Comparison of ENCODE assay signal across 22 cellular contexts in genomic region chr16:62794724-62795123, GRCh38.
DNase-seq lines count a peak whose midpoint lies in the region; ATAC-seq, FAIRE-seq and TF ChIP-seq lines count a peak whose summit lies in the region.
"Had no signal": no experiment of that assay in that cellular context is flagged by ENCODE, and none has a peak within 500 bp of the region (broad histone marks: within the 10 kb centered on the region; RNA-seq: fewer than 3 reads in every experiment).

No MANE protein-coding gene starts in this region.

- H2AK5ac ChIP-seq in IMR-90 (ENCODE audit: low read depth, low read length), result no peak overlapping the region
- no peak overlapping the region for H2AK5ac ChIP-seq in H1 (ENCODE audit: low read depth, low read length)

- no peak overlapping the region for H3K4me2 ChIP-seq in A549
- H3K4me2 ChIP-seq in IMR-90 (ENCODE audit: low read depth, low read length), result no peak overlapping the region
- no peak overlapping the region for H3K4me2 ChIP-seq in H1 (ENCODE audit: insufficient read depth in 1 of 2, low read depth in 2 of 2, low read length in 2 of 2)
- H3K4me2 ChIP-seq: BLaER1 treated with 17β-estradiol and CSF1 and Interleukin-3, amounts not matched to agents 10 nM and 100 nM had no signal

- no peak for TF ChIP-seq CTCF in A549 (IDR thresholded peaks at IDR 0.05)
- no peak for TF ChIP-seq CTCF in IMR-90 (conservative IDR thresholded peaks at IDR 0.05; ENCODE audit: low read depth, low read length)
- TF ChIP-seq CTCF in H1 (IDR thresholded peaks at IDR 0.05; ENCODE audit: control extremely low read depth in 1 of 3, insufficient read depth in 1 of 3, low read depth in 1 of 3, low read length in 3 of 3), result no peak
- TF ChIP-seq CTCF in gastroesophageal sphincter (IDR thresholded peaks at IDR 0.05), result no peak

- CTCF ChIA-PET in A549 (lab: Yijun Ruan, JAX), result no interaction called here
- CTCF ChIA-PET in IMR-90 (lab: Yijun Ruan, JAX), result no interaction called here
- CTCF ChIA-PET in H1 (lab: Charles Lee; ENCODE audit: partially characterized antibody), result interaction anchor here (1.9 kb wide), 1 partner anchor 571 kb away, joined by 5 read pairs; no protein-coding TSS in a partner anchor

- H3K4me3 Mint-ChIP-seq in effector memory CD8-positive, alpha-beta T cell, result no peak overlapping the region
- H3K4me3 Mint-ChIP-seq: B cell; CD4-positive, alpha-beta T cell; CD8-positive, alpha-beta T cell had no signal

- H2AFZ ChIP-seq in IMR-90 (replicated peaks; ENCODE audit: low read length, poor library complexity), result no peak overlapping the region
- H2AFZ ChIP-seq in H1 (ENCODE audit: low read length), result no peak overlapping the region

- no peaks in the 10 kb centered on the region for H3K79me1 ChIP-seq in IMR-90 (ENCODE audit: low read depth in 1 of 2, low read length in 2 of 2)
- no peaks in the 10 kb centered on the region for H3K79me1 ChIP-seq in H1 (ENCODE audit: low read depth, low read length)

- H3K79me2 ChIP-seq in H1 (ENCODE audit: control insufficient read depth in 1 of 2, insufficient read depth in 2 of 2, low read length in 2 of 2), result no peaks in the 10 kb centered on the region

- no peak overlapping the region for H3K27ac Mint-ChIP-seq in effector memory CD8-positive, alpha-beta T cell
- H3K27ac Mint-ChIP-seq: B cell; CD4-positive, alpha-beta T cell; CD8-positive, alpha-beta T cell had no signal

- H3K9me1 ChIP-seq in IMR-90 (ENCODE audit: insufficient read depth, low read length), result no peaks in the 10 kb centered on the region

- H3K4me1 Mint-ChIP-seq in effector memory CD8-positive, alpha-beta T cell (ENCODE audit: low read depth in 2 of 2), result no peaks in the 10 kb centered on the region
- H3K4me1 Mint-ChIP-seq: B cell had no signal

- no peak overlapping the region for H3K23ac ChIP-seq in IMR-90 (ENCODE audit: low read depth, low read length)
- no peak overlapping the region for H3K23ac ChIP-seq in H1 (ENCODE audit: insufficient read length)

- H3K9ac ChIP-seq in IMR-90 (ENCODE audit: low read depth, low read length) (no peak overlapping the region), H1 (replicated peaks in 1 of 4; ENCODE audit: extremely low read depth in 1 of 4, low read depth in 3 of 4, low read length in 3 of 4) (no peak overlapping the region)
- H3K9ac ChIP-seq: BLaER1 treated with 17β-estradiol and CSF1 and Interleukin-3, amounts not matched to agents 10 nM and 100 nM had no signal

- DNase-seq in A549 (ENCODE audit: low read depth in 1 of 2, low spot score in 1 of 2) (no peak), IMR-90 (no peak), H1 (ENCODE audit: low read depth in 1 of 2, low spot score in 2 of 2) (no peak), SK-N-DZ (ENCODE audit: low spot score) (no peak)
- no peak for DNase-seq in effector memory CD8-positive, alpha-beta T cell
- DNase-seq: 8988T; AML-193; Caco-2; Calu3; CD4-positive, alpha-beta T cell; CD8-positive, alpha-beta T cell; DMS79 treated with DMSO at 0.1 percent for 48 hours; GF-D8 had no signal

- in situ Hi-C loops in IMR-90 (cut with MboI; ENCODE audit: low sequenced_read_pairs), result no loop called here

- TF ChIP-seq RAD21 in A549 (conservative IDR thresholded peaks at IDR 0.05 in 1 of 2, IDR thresholded peaks at IDR 0.05 in 1 of 2) (no peak), IMR-90 (IDR thresholded peaks at IDR 0.05; ENCODE audit: low read length) (no peak), H1 (IDR thresholded peaks at IDR 0.05 in 1 of 2, conservative IDR thresholded peaks at IDR 0.05 in 1 of 2; ENCODE audit: low read depth in 2 of 2, low read length in 2 of 2) (no peak)

- H2BK12ac ChIP-seq in H1 (ENCODE audit: low read depth, low read length), result no peak overlapping the region

- no peaks in the 10 kb centered on the region for H3K27me3 Mint-ChIP-seq in effector memory CD8-positive, alpha-beta T cell
- H3K27me3 Mint-ChIP-seq: B cell; CD4-positive, alpha-beta T cell had no signal

- H3K56ac ChIP-seq in IMR-90 (ENCODE audit: extremely low read depth, insufficient read depth, low read length), result no peak overlapping the region
- no peak overlapping the region for H3K56ac ChIP-seq in H1 (replicated peaks; ENCODE audit: insufficient read length, low read depth, low read length)

- H2BK20ac ChIP-seq in IMR-90 (ENCODE audit: low read depth, low read length) (no peak overlapping the region), H1 (ENCODE audit: low read length) (no peak overlapping the region)

- intact Hi-C loops in IMR-90 (cut with micrococcal nuclease), result loop anchor here (5.0 kb wide), 1 partner anchor 1503 kb away; no protein-coding TSS in a partner anchor

- H4K91ac ChIP-seq in IMR-90 (ENCODE audit: insufficient read depth, low read depth, low read length) (no peak overlapping the region), H1 (replicated peaks; ENCODE audit: insufficient read length, low read length) (no peak overlapping the region)

- H3K9me3 ChIP-seq in A549 (no peaks in the 10 kb centered on the region; the same call in 2 of the 3 replicates), IMR-90 (ENCODE audit: control insufficient read depth, insufficient read depth, low read length) (peaks cover 3% of the 10 kb centered on the region; the same call in 1 of the 2 replicates), H1 (ENCODE audit: insufficient read depth in 2 of 2, low read depth in 1 of 2, low read length in 1 of 2) (no peaks in the 10 kb centered on the region), gastroesophageal sphincter (no peaks in the 10 kb centered on the region)
- H3K9me3 ChIP-seq: BLaER1 treated with 17β-estradiol and CSF1 and Interleukin-3, amounts not matched to agents 10 nM and 100 nM; Caco-2 had no signal

- H3K18ac ChIP-seq in IMR-90 (ENCODE audit: low read depth, low read length), result no peak overlapping the region
- H3K18ac ChIP-seq in H1 (ENCODE audit: extremely low read depth, low read length), result no peak overlapping the region

- H3K4me3 ChIP-seq in A549, result no peak overlapping the region
- H3K4me3 ChIP-seq in IMR-90 (ENCODE audit: insufficient read depth, low read depth, low read length), result no peak overlapping the region
- no peak overlapping the region for H3K4me3 ChIP-seq in H1 (ENCODE audit: extremely low read depth in 1 of 4, insufficient read depth in 2 of 4, low read depth in 3 of 4, low read length in 4 of 4)
- H3K4me3 ChIP-seq in gastroesophageal sphincter, result no peak overlapping the region
- H3K4me3 ChIP-seq: BLaER1 treated with 17β-estradiol and CSF1 and Interleukin-3, amounts not matched to agents 10 nM and 100 nM had no signal

- H3K14ac ChIP-seq in IMR-90 (replicated peaks; ENCODE audit: low read depth, low read length), result no peak overlapping the region
- no peak overlapping the region for H3K14ac ChIP-seq in H1 (ENCODE audit: insufficient read length)

- H2BK15ac ChIP-seq in IMR-90 (ENCODE audit: low read depth, low read length) (no peak overlapping the region), H1 (ENCODE audit: low read length) (no peak overlapping the region)

- TF ChIP-seq POLR2A in A549 (IDR thresholded peaks at IDR 0.05; ENCODE audit: low read length) (no peak), IMR-90 (IDR thresholded peaks at IDR 0.05; ENCODE audit: low read depth, low read length) (no peak), H1 (IDR thresholded peaks at IDR 0.05; ENCODE audit: control extremely low read depth in 1 of 2, low read depth in 2 of 2, low read length in 2 of 2) (no peak), gastroesophageal sphincter (IDR thresholded peaks at IDR 0.05) (no peak)

- dilution Hi-C loops in IMR-90 (cut with HindIII; ENCODE audit: low sequenced_read_pairs, unreplicated experiment), result no loop called here

- H3K36me3 ChIP-seq in IMR-90 (ENCODE audit: control insufficient read depth, insufficient read depth, low read length) (no peaks in the 10 kb centered on the region), H1 (ENCODE audit: control insufficient read depth in 2 of 4, insufficient read depth in 4 of 4, low read length in 3 of 4) (no peaks in the 10 kb centered on the region), gastroesophageal sphincter (no peaks in the 10 kb centered on the region)
- H3K36me3 ChIP-seq: BLaER1 treated with 17β-estradiol and CSF1 and Interleukin-3, amounts not matched to agents 10 nM and 100 nM had no signal

- no peaks in the 10 kb centered on the region for H3K36me3 Mint-ChIP-seq in effector memory CD8-positive, alpha-beta T cell (ENCODE audit: insufficient read depth)
- H3K36me3 Mint-ChIP-seq: CD8-positive, alpha-beta T cell had no signal

- H3K4me1 ChIP-seq in A549 (no peaks in the 10 kb centered on the region), IMR-90 (ENCODE audit: control insufficient read depth, insufficient read depth, low read length) (no peaks in the 10 kb centered on the region), H1 (replicated peaks in 1 of 4; ENCODE audit: control insufficient read depth in 3 of 4, insufficient read depth in 4 of 4, low read length in 3 of 4) (no peaks in the 10 kb centered on the region), gastroesophageal sphincter (no peaks in the 10 kb centered on the region)
- H3K4me1 ChIP-seq: BLaER1 treated with 17β-estradiol and CSF1 and Interleukin-3, amounts not matched to agents 10 nM and 100 nM; Caco-2 had no signal

- H3K27ac ChIP-seq in A549, result no peak overlapping the region
- no peak overlapping the region for H3K27ac ChIP-seq in IMR-90 (ENCODE audit: insufficient read depth, low read length)
- H3K27ac ChIP-seq in H1 (ENCODE audit: low read depth, low read length), result no peak overlapping the region
- no peak overlapping the region for H3K27ac ChIP-seq in gastroesophageal sphincter
- H3K27ac ChIP-seq: BLaER1 treated with 17β-estradiol and CSF1 and Interleukin-3, amounts not matched to agents 10 nM and 100 nM; C4-2B had no signal

- H3K4ac ChIP-seq in IMR-90 (ENCODE audit: low read depth, low read length) (no peak overlapping the region), H1 (replicated peaks; ENCODE audit: insufficient read length, low read depth, low read length) (no peak overlapping the region)

- H3K9me3 Mint-ChIP-seq in effector memory CD8-positive, alpha-beta T cell, result peaks cover 15 to 51% of the 10 kb centered on the region in 2 donors

- H4K5ac ChIP-seq in IMR-90 (ENCODE audit: low read depth, low read length), result no peak overlapping the region
- no peak overlapping the region for H4K5ac ChIP-seq in H1 (ENCODE audit: insufficient read length, low read depth, low read length)

- H3K27me3 ChIP-seq in IMR-90 (ENCODE audit: control insufficient read depth, insufficient read depth, low read length), result no peaks in the 10 kb centered on the region
- H3K27me3 ChIP-seq in H1 (replicated peaks in 1 of 4; ENCODE audit: control insufficient read depth in 3 of 4, extremely low read depth in 1 of 4, insufficient read depth in 3 of 4, low read length in 3 of 4), result no peaks in the 10 kb centered on the region
- no peaks in the 10 kb centered on the region for H3K27me3 ChIP-seq in gastroesophageal sphincter
- H3K27me3 ChIP-seq: BLaER1 treated with 17β-estradiol and CSF1 and Interleukin-3, amounts not matched to agents 10 nM and 100 nM had no signal

- H2BK120ac ChIP-seq in IMR-90 (ENCODE audit: low read depth, low read length) (no peak overlapping the region), H1 (replicated peaks; ENCODE audit: low read depth, low read length) (no peak overlapping the region)

- ATAC-seq in A549, result no peak
- ATAC-seq in IMR-90 (ENCODE audit: low read depth), result no peak
- no peak for ATAC-seq in effector memory CD8-positive, alpha-beta T cell (replicated peaks)
- no peak for ATAC-seq in gastroesophageal sphincter
- ATAC-seq: CD8-positive, alpha-beta T cell had no signal

- H4K8ac ChIP-seq in IMR-90 (ENCODE audit: low read depth in 2 of 2, low read length in 2 of 2) (no peak overlapping the region), H1 (ENCODE audit: extremely low read depth, insufficient read depth, low read length) (no peak overlapping the region)

- POLR2A ChIA-PET in A549 (lab: Yijun Ruan, JAX), result no interaction called here
- POLR2A ChIA-PET in IMR-90 (lab: Charles Lee; ENCODE audit: unreplicated experiment), result no interaction called here
- POLR2A ChIA-PET in H1 (lab: Charles Lee; ENCODE audit: partially characterized antibody), result no interaction called here

- H2BK5ac ChIP-seq in IMR-90 (ENCODE audit: low read depth, low read length, poor library complexity, severe bottlenecking) (no peak overlapping the region), H1 (ENCODE audit: low read depth, low read length) (no peak overlapping the region)

- FAIRE-seq in A549 (lab: Jason Lieb, UNC), result no peak
- FAIRE-seq in H1 (lab: Jason Lieb, UNC), result no peak
- FAIRE-seq: A204.1, D721Med, G401.6, GM12891, GM19239 had no signal

- TF ChIP-seq EP300 in A549 (IDR thresholded peaks at IDR 0.05) (no peak), H1 (IDR thresholded peaks at IDR 0.05; ENCODE audit: borderline replicate concordance in 1 of 2, low read depth in 2 of 2, low read length in 2 of 2) (no peak), gastroesophageal sphincter (IDR thresholded peaks at IDR 0.05) (no peak)

- no peaks in the 10 kb centered on the region for H3K23me2 ChIP-seq in H1 (ENCODE audit: low read depth, low read length)

- no peak overlapping the region for H2AK9ac ChIP-seq in IMR-90 (replicated peaks; ENCODE audit: low read depth, low read length, poor library complexity)

- no TSS peak for BruUV-seq in IMR-90 (replicated peaks; lab: Mats Ljungman, UMichigan)

- H4K20me1 ChIP-seq in IMR-90 (ENCODE audit: insufficient read depth, low read length) (no peaks in the 10 kb centered on the region), H1 (replicated peaks in 1 of 2; ENCODE audit: control insufficient read depth in 1 of 2, insufficient read depth in 2 of 2, low read length in 2 of 2) (no peaks in the 10 kb centered on the region)
- H4K20me1 ChIP-seq: BLaER1 treated with 17β-estradiol and CSF1 and Interleukin-3, amounts not matched to agents 10 nM and 100 nM had no signal

Comparison
In these comparisons a context has a peak if more than half of its experiments do, and no peak if none do; other contexts are left out.
1. Of the 18 proteins assayed by ChIP-seq in both H1 and A549: peak only in H1: none; only in A549: none; in both: MAFK; in neither: 17.